In genomic region chr15:63277893-63278505, GRCh38 we compare ENCODE assay signal across 8 cellular contexts. TPM values are rescaled to one million over a fixed set of nuclear protein-coding genes. Genes with fewer than 3 reads are reported as not detected.
DNase-seq lines count a peak whose midpoint lies in the region; ATAC-seq and TF ChIP-seq lines count a peak whose summit lies in the region.

No MANE protein-coding gene starts in this region.

- TF ChIP-seq CTCF in AG04450 (IDR thresholded peaks at IDR 0.05; ENCODE audit: low read depth, low read length) (no peak), ascending aorta (IDR thresholded peaks at IDR 0.05) (no peak)

- ATAC-seq in HG02759 (IDR thresholded peaks at IDR 0.05; ENCODE audit: unreplicated experiment): peak; percentile 3
- ATAC-seq in HG03045 (IDR thresholded peaks at IDR 0.05; ENCODE audit: unreplicated experiment): no peak

- H3K36me3 ChIP-seq in ascending aorta: peaks cover 0 to 1% of the 10 kb centered on the region in 2 donors
- peaks cover 0 to 2% of the 10 kb centered on the region in 2 donors for H3K36me3 ChIP-seq in stomach smooth muscle (ENCODE audit: control insufficient read depth in 2 of 2, insufficient read depth in 2 of 2, low read length in 2 of 2)

- peak overlapping the region; percentile 84 to 87 for H3K9ac ChIP-seq in stomach smooth muscle (ENCODE audit: low read length in 2 of 2)

- POLR2A ChIA-PET in AG04450 (lab: Yijun Ruan, JAX): interaction anchor here (0.6 to 2.0 kb wide), 2 partner anchors 121 to 142 kb away, joined by 3 to 11 read pairs; partner anchors contain the start of gene RPS27L

- DNase-seq in AG04450 (ENCODE audit: low read depth, low spot score): no peak
- no peak for DNase-seq in ascending aorta (ENCODE audit: low spot score in 2 of 2)
- peak; percentile 7 for DNase-seq in kidney glomerular epithelial cell (lab: John Stamatoyannopoulos, UW)
- no peak for DNase-seq in hippocampal formation (lab: John Stamatoyannopoulos, UW)
- DNase-seq in stimulated activated CD4-positive, alpha-beta T cell treated with anti-CD3 and anti-CD28 coated beads, Interleukin-15, amount 100 ng/mL, for 24 hours: no peak

- intact Hi-C loops in ascending aorta (cut with DNase I): loop anchor here (1.0 to 5.0 kb wide), 4 partner anchors 89 to 231 kb away; partner anchors contain the start of genes LACTB, RAB8B and RPS27L

- no peaks in the 10 kb centered on the region for H3K27me3 ChIP-seq in AG04450 (ENCODE audit: control insufficient read depth, insufficient read depth, low read length)
- H3K27me3 ChIP-seq in ascending aorta: no peaks in the 10 kb centered on the region
- no peaks in the 10 kb centered on the region for H3K27me3 ChIP-seq in stomach smooth muscle (ENCODE audit: control insufficient read depth in 1 of 2, insufficient read depth in 2 of 2, low read length in 2 of 2)

- H3K9me3 ChIP-seq in AG04450 (ENCODE audit: control insufficient read depth, insufficient read depth, low read length): no peaks in the 10 kb centered on the region; the same call in 1 of the 2 replicates
- no peaks in the 10 kb centered on the region for H3K9me3 ChIP-seq in ascending aorta
- H3K9me3 ChIP-seq in stomach smooth muscle (ENCODE audit: control insufficient read depth in 2 of 2, low read length in 2 of 2): no peaks in the 10 kb centered on the region

- CTCF ChIA-PET in AG04450 (lab: Charles Lee): interaction anchor here (0.6 kb wide), 1 partner anchor 54 kb away, joined by 3 read pairs; no protein-coding TSS in a partner anchor

- H3K27ac ChIP-seq in AG04450 (ENCODE audit: low read depth, low read length) (no peak overlapping the region), ascending aorta (peak overlapping the region; percentile 84 to 87), stomach smooth muscle (ENCODE audit: low read length) (peak overlapping the region; percentile 79)

- H3K4me1 ChIP-seq in ascending aorta (peaks cover 0 to 6% of the 10 kb centered on the region in 2 donors), stomach smooth muscle (ENCODE audit: control insufficient read depth, insufficient read depth, low read length) (peaks cover 6% of the 10 kb centered on the region)

- H3K4me3 ChIP-seq in AG04450 (ENCODE audit: low read depth, low read length) (peak overlapping the region; percentile 75), ascending aorta (peak overlapping the region; percentile 76 to 81), stomach smooth muscle (ENCODE audit: low read length in 2 of 2) (peak overlapping the region; percentile 84 to 91)

RNA-seq across cellular contexts. Expression of gene APH1B, which starts 0.6 kb away (rescaled TPM):
- 13.6 and 17.9 TPM in 2 replicates for polyA plus RNA-seq in AG04450 (2011; rRNA removed)
- polyA minus RNA-seq in AG04450 (2011; rRNA and poly(A)+ RNA removed): 14.3 and 14.5 TPM in 2 replicates
- 17.0 TPM for total RNA-seq in ascending aorta
